In the genomic region with DNA sequence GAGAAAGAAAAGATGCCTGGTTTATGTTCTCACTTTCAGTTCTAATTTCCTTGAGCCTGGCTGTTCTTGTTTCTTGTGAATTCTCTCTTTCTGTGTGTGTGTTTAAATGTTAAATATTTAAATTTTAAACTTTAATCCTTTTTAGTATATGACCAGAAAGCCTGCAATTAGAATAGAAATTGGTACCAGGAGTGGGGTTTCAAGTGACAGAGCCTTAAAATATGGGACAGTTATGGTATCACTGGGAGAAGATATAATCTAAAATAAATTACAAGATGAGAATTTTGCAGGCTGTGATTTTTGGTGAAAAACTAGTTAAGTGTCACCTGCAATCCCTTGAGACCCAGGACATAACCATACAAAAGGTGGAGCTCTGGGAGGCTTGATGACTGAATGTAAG, we compare ENCODE assay signal across 21 cellular contexts.
DNase-seq lines count a peak whose midpoint lies in the region; ATAC-seq, FAIRE-seq and TF ChIP-seq lines count a peak whose summit lies in the region.
"Had no signal": no experiment of that assay in that cellular context is flagged by ENCODE, and none has a peak within 500 bp of the region (broad histone marks: within the 10 kb centered on the region; RNA-seq: fewer than 3 reads in every experiment).

No MANE protein-coding gene starts in this region.

- H4K20me1 ChIP-seq in K562 (replicated peaks; ENCODE audit: control insufficient read depth, insufficient read depth, low read length), result no peaks in the 10 kb centered on the region
- H4K20me1 ChIP-seq: BLaER1 had no signal

- intact Hi-C loops in K562 (cut with micrococcal nuclease), result no loop called here

- no peaks in the 10 kb centered on the region for H3K27me3 Mint-ChIP-seq in activated CD8-positive, alpha-beta memory T cell treated with anti-CD3 and anti-CD28 coated beads, Interleukin-2, amount 10 ng/mL, durations not matched to agents 7 days and 5 days

- BruUV-seq in K562 (replicated peaks; lab: Mats Ljungman, UMichigan), result no TSS peak

- no peak for TF ChIP-seq POLR2A in K562 (conservative IDR thresholded peaks at IDR 0.05)

- no peak overlapping the region for H3K27ac Mint-ChIP-seq in activated CD8-positive, alpha-beta memory T cell treated with anti-CD3 and anti-CD28 coated beads, Interleukin-2, amount 10 ng/mL, durations not matched to agents 7 days and 5 days
- H3K27ac Mint-ChIP-seq: CD14-positive monocyte; CD4-positive, alpha-beta memory T cell; CD4-positive, CD25-positive, alpha-beta regulatory T cell; CD8-positive, alpha-beta memory T cell had no signal

- H3K36me3 Mint-ChIP-seq in activated CD8-positive, alpha-beta memory T cell treated with anti-CD3 and anti-CD28 coated beads, Interleukin-2, amount 10 ng/mL, durations not matched to agents 7 days and 5 days, result peaks cover 1% of the 10 kb centered on the region
- H3K36me3 Mint-ChIP-seq: CD4-positive, CD25-positive, alpha-beta regulatory T cell had no signal

- no peak for TF ChIP-seq EP300 in K562 (IDR thresholded peaks at IDR 0.05; ENCODE audit: low read length)

- H3K4me1 ChIP-seq in K562 (replicated peaks in 1 of 2; ENCODE audit: control insufficient read depth in 2 of 2, insufficient read depth in 2 of 2, low read length in 2 of 2) (peaks cover 0 to 3% of the 10 kb centered on the region in 2 experiments; a peak in 2 of 5 replicates), iPS-20b (ENCODE audit: insufficient read depth, low read length) (peaks cover 22% of the 10 kb centered on the region)
- H3K4me1 ChIP-seq: BE2C had no signal

- H3K4me3 ChIP-seq in K562, result no peak overlapping the region
- H3K4me3 ChIP-seq in iPS-20b (ENCODE audit: low read length), result 0 out of 2 replicates have a peak overlapping the region, but pooled peaks have one; percentile 28
- H3K4me3 ChIP-seq: BLaER1 had no signal

- in situ Hi-C loops in K562 (cut with MboI), result no loop called here

- FAIRE-seq in K562 (lab: Jason Lieb, UNC), result no peak
- FAIRE-seq: A204.1, G401.6, GM12891 had no signal

- H3K9me1 ChIP-seq in K562 (ENCODE audit: control insufficient read depth, insufficient read depth, low read length), result no peaks in the 10 kb centered on the region

- peaks cover 5% of the 10 kb centered on the region for H3K9me3 Mint-ChIP-seq in activated CD8-positive, alpha-beta memory T cell treated with anti-CD3 and anti-CD28 coated beads, Interleukin-2, amount 10 ng/mL, durations not matched to agents 7 days and 5 days (ENCODE audit: low read depth)

- no peaks in the 10 kb centered on the region for H3K36me3 ChIP-seq in K562 (ENCODE audit: control insufficient read depth, insufficient read depth, low read length)
- peaks cover 3% of the 10 kb centered on the region; the same call in 1 of the 2 replicates for H3K36me3 ChIP-seq in iPS-20b (ENCODE audit: insufficient read depth, low read depth, low read length)
- H3K36me3 ChIP-seq: BE2C, BLaER1 had no signal

- no peak overlapping the region for H3K4me3 Mint-ChIP-seq in activated CD8-positive, alpha-beta memory T cell treated with anti-CD3 and anti-CD28 coated beads, Interleukin-2, amount 10 ng/mL, durations not matched to agents 7 days and 5 days
- H3K4me3 Mint-ChIP-seq: CD14-positive monocyte; CD4-positive, alpha-beta memory T cell; CD4-positive, CD25-positive, alpha-beta regulatory T cell; CD8-positive, alpha-beta memory T cell had no signal

- H3K27ac ChIP-seq in K562 (ENCODE audit: extremely low read depth, low read depth, low read length) (no peak overlapping the region), iPS-20b (ENCODE audit: low read length) (no peak overlapping the region)
- H3K27ac ChIP-seq: BLaER1 had no signal

- peak; percentile 26 for DNase-seq in OCI-M1 (lab: John Stamatoyannopoulos, UW)
- no peak for DNase-seq in K562 (ENCODE audit: extremely low read depth in 1 of 4, low spot score in 3 of 4)
- DNase-seq in activated CD8-positive, alpha-beta memory T cell treated with anti-CD3 and anti-CD28 coated beads, Interleukin-2, amount 10 ng/mL, durations not matched to agents 7 days and 5 days, result no peak
- DNase-seq in dedifferentiated amniotic fluid mesenchymal stem cell (ENCODE audit: extremely low spot score), result no peak
- DNase-seq: 8988T; ACHN; BE2C; C1 segment of cervical spinal cord; CD4-positive, alpha-beta memory T cell; CD4-positive, CD25-positive, alpha-beta regulatory T cell; CD8-positive, alpha-beta memory T cell; COR-L47; DMS79 treated with DMSO at 0.1 percent for 48 hours; GF-D8 had no signal

- TF ChIP-seq RAD21 in K562 (CRISPR knock-in tag; conservative IDR thresholded peaks at IDR 0.05 in 1 of 2, IDR thresholded peaks at IDR 0.05 in 1 of 2), result no peak

- no peaks in the 10 kb centered on the region for H3K79me2 ChIP-seq in K562 (ENCODE audit: control insufficient read depth, insufficient read depth, low read length)

- no peak overlapping the region for H3K9ac ChIP-seq in K562 (ENCODE audit: insufficient read depth in 1 of 2, low read depth in 2 of 2, low read length in 2 of 2)
- no peak overlapping the region for H3K9ac ChIP-seq in iPS-20b (ENCODE audit: low read depth, low read length)
- H3K9ac ChIP-seq: BLaER1 had no signal

- H2AFZ ChIP-seq in K562 (ENCODE audit: low read depth, low read length), result no peak overlapping the region

- CTCF ChIA-PET in K562 (lab: Yijun Ruan, JAX; ENCODE audit: low intra/inter-chr PET ratio), result no interaction called here
- CTCF ChIA-PET in activated CD8-positive, alpha-beta memory T cell treated with anti-CD3 and anti-CD28 coated beads, Interleukin-2, amount 10 ng/mL, durations not matched to agents 7 days and 5 days (lab: Charles Lee), result no interaction called here

- H3K27me3 ChIP-seq in K562 (ENCODE audit: control insufficient read depth in 2 of 2, insufficient read depth in 2 of 2, low read length in 2 of 2), result no peaks in the 10 kb centered on the region; a peak in 1 of 5 replicates
- no peaks in the 10 kb centered on the region for H3K27me3 ChIP-seq in iPS-20b (ENCODE audit: insufficient read depth, low read length)
- H3K27me3 ChIP-seq: BLaER1 had no signal

- no peak for TF ChIP-seq CTCF in K562 (IDR thresholded peaks at IDR 0.05 in 2 of 3, conservative IDR thresholded peaks at IDR 0.05 in 1 of 3; ENCODE audit: insufficient read depth in 2 of 3, low read depth in 1 of 3, low read length in 3 of 3)

- H3K9me3 ChIP-seq in K562 (replicated peaks; ENCODE audit: control insufficient read depth, insufficient read depth, low read depth, low read length) (no peaks in the 10 kb centered on the region; the same call in 1 of the 2 replicates), iPS-20b (ENCODE audit: insufficient read depth, low read depth, low read length) (peaks cover 24% of the 10 kb centered on the region)
- H3K9me3 ChIP-seq: BE2C had no signal

- ATAC-seq in K562, result no peak
- no peak for ATAC-seq in GM18520 (IDR thresholded peaks at IDR 0.05; ENCODE audit: unreplicated experiment)
- ATAC-seq in activated CD8-positive, alpha-beta memory T cell treated with anti-CD3 and anti-CD28 coated beads, Interleukin-2, amount 10 ng/mL, durations not matched to agents 7 days and 5 days, result no peak

- H3K4me1 Mint-ChIP-seq in activated CD8-positive, alpha-beta memory T cell treated with anti-CD3 and anti-CD28 coated beads, Interleukin-2, amount 10 ng/mL, durations not matched to agents 7 days and 5 days, result peaks cover 11% of the 10 kb centered on the region

- H3K4me2 ChIP-seq in K562 (ENCODE audit: insufficient read depth, low read length), result no peak overlapping the region
- H3K4me2 ChIP-seq: BLaER1 had no signal

- POLR2A ChIA-PET in K562 (lab: Yijun Ruan, JAX), result interaction anchor here (0.6 kb wide), 1 partner anchor 1604 kb away, joined by 3 read pairs; no protein-coding TSS in a partner anchor

TF ChIP-seq in K562, 482 proteins besides CTCF, POLR2A, EP300 and RAD21:
- TF ChIP-seq TRIM28 (IDR thresholded peaks at IDR 0.05), result peak; percentile 42; the same call in 1 of the 2 replicates
- TF ChIP-seq GABPA (tag; conservative IDR thresholded peaks at IDR 0.05; ENCODE audit: low read depth), result no peak
- TF ChIP-seq ZNF707 (CRISPR knock-in tag; conservative IDR thresholded peaks at IDR 0.05), result peak; percentile 97
